Comparison of ENCODE assay signal across 23 cellular contexts in the genomic region with DNA sequence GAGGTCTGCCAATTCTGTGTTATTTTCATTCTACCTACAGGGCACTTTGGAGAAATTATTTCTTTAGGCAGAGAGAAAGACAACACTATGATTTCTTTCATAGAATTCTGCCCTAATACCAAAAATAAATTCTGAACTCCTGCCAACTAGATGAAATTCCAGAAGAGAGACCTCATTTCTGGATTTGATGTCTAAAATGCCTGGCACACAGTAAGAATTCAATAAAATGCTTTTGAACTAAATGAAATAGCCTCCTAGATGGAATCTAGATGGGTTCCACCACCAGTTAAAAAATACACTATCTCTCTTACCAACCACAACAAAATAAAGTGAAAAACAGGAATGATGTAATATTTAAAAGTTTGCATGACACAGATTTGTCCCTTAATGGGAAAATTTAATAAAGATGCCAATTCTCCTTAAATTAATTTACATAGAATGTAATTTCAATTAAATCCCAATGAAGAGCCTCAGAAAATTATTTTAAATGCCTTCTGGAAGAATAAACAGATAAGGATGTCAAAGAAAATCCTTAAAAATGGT.
DNase-seq lines count a peak whose midpoint lies in the region; ATAC-seq and TF ChIP-seq lines count a peak whose summit lies in the region.
"Had no signal": no experiment of that assay in that cellular context is flagged by ENCODE, and none has a peak within 500 bp of the region (broad histone marks: within the 10 kb centered on the region; RNA-seq: fewer than 3 reads in every experiment).

No MANE protein-coding gene starts in this region.

- no peaks in the 10 kb centered on the region for H3K36me3 Mint-ChIP-seq in stimulated activated effector memory CD8-positive, alpha-beta T cell treated with anti-CD3 and anti-CD28 coated beads, Interleukin-12 subunit alpha, Interleukin-12 subunit beta, amount 100 ng/mL, for 72 hours

- TF ChIP-seq CTCF in AG09309 (IDR thresholded peaks at IDR 0.05; ENCODE audit: control insufficient read depth, insufficient read depth, low read depth, low read length, missing control alignments) (no peak), choroid plexus epithelial cell (conservative IDR thresholded peaks at IDR 0.05; ENCODE audit: low read depth, low read length) (no peak), adrenal gland (IDR thresholded peaks at IDR 0.05) (no peak)

- H3K4me3 Mint-ChIP-seq in stimulated activated effector memory CD8-positive, alpha-beta T cell treated with anti-CD3 and anti-CD28 coated beads, Interleukin-12 subunit alpha, Interleukin-12 subunit beta, amount 100 ng/mL, for 72 hours, result no peak overlapping the region
- H3K4me3 Mint-ChIP-seq: activated naive CD8-positive, alpha-beta T cell treated with anti-CD3 and anti-CD28 coated beads, Interleukin-2, amount 50 U/mL, for 24 hours; endodermal cell; stimulated activated naive CD8-positive, alpha-beta T cell treated with anti-CD3 and anti-CD28 coated beads, Interleukin-15, Interleukin-2, amounts not matched to agents 100 ng/mL and 50 ng/mL, for 24 hours; T-helper 17 cell; type B pancreatic cell; WTC11 had no signal

- H3K27ac Mint-ChIP-seq in stimulated activated effector memory CD8-positive, alpha-beta T cell treated with anti-CD3 and anti-CD28 coated beads, Interleukin-12 subunit alpha, Interleukin-12 subunit beta, amount 100 ng/mL, for 72 hours, result no peak overlapping the region
- H3K27ac Mint-ChIP-seq: activated naive CD8-positive, alpha-beta T cell treated with anti-CD3 and anti-CD28 coated beads, Interleukin-2, amount 50 U/mL, for 24 hours; endodermal cell; stimulated activated naive CD8-positive, alpha-beta T cell treated with anti-CD3 and anti-CD28 coated beads, Interleukin-15, Interleukin-2, amounts not matched to agents 100 ng/mL and 50 ng/mL, for 24 hours; T-helper 17 cell; type B pancreatic cell; WTC11 had no signal

- H3K4me3 ChIP-seq in AG09309 (ENCODE audit: control insufficient read depth, low read depth, low read length), result no peak overlapping the region
- H3K4me3 ChIP-seq in choroid plexus epithelial cell (ENCODE audit: low read depth, low read length), result no peak overlapping the region
- H3K4me3 ChIP-seq in adrenal gland, result no peak overlapping the region
- H3K4me3 ChIP-seq: HAP-1, K562, right lobe of liver had no signal

- TF ChIP-seq POLR2A in adrenal gland (IDR thresholded peaks at IDR 0.05), result no peak

- no peak for ATAC-seq in stimulated activated effector memory CD8-positive, alpha-beta T cell treated with anti-CD3 and anti-CD28 coated beads, Interleukin-12 subunit alpha, Interleukin-12 subunit beta, amount 100 ng/mL, for 72 hours
- ATAC-seq: activated naive CD8-positive, alpha-beta T cell treated with anti-CD3 and anti-CD28 coated beads, Interleukin-2, amount 50 U/mL, for 24 hours; K562; left ventricle myocardium superior; right lobe of liver; T-helper 17 cell; WTC11 had no signal

- no peaks in the 10 kb centered on the region for H3K27me3 ChIP-seq in adrenal gland
- H3K27me3 ChIP-seq: right lobe of liver had no signal

- no peak overlapping the region for H3K27ac ChIP-seq in adrenal gland
- H3K27ac ChIP-seq: right lobe of liver had no signal

- H3K4me1 Mint-ChIP-seq in stimulated activated effector memory CD8-positive, alpha-beta T cell treated with anti-CD3 and anti-CD28 coated beads, Interleukin-12 subunit alpha, Interleukin-12 subunit beta, amount 100 ng/mL, for 72 hours, result no peaks in the 10 kb centered on the region
- H3K4me1 Mint-ChIP-seq: activated naive CD8-positive, alpha-beta T cell treated with anti-CD3 and anti-CD28 coated beads, Interleukin-2, amount 50 U/mL, for 24 hours; endodermal cell; T-helper 17 cell; WTC11 had no signal

- intact Hi-C loops in adrenal gland (cut with DNase I), result no loop called here

- H3K4me1 ChIP-seq in adrenal gland (replicated peaks in 1 of 2), result no peaks in the 10 kb centered on the region
- H3K4me1 ChIP-seq: HAP-1, right lobe of liver had no signal

- no peaks in the 10 kb centered on the region for H3K36me3 ChIP-seq in adrenal gland (replicated peaks in 1 of 2)
- H3K36me3 ChIP-seq: HAP-1, right lobe of liver had no signal

- DNase-seq in AG09309 (ENCODE audit: low read depth), result peak; percentile 47
- DNase-seq in LHCN-M2 (ENCODE audit: low read depth), result peak; percentile 36
- DNase-seq in choroid plexus epithelial cell (ENCODE audit: low read depth), result peak; percentile 62
- peak; percentile 22 for DNase-seq in hepatic stellate cell (ENCODE audit: low spot score)
- DNase-seq in stimulated activated effector memory CD8-positive, alpha-beta T cell treated with anti-CD3 and anti-CD28 coated beads, Interleukin-12 subunit alpha, Interleukin-12 subunit beta, amount 100 ng/mL, for 72 hours (ENCODE audit: low spot score in 2 of 2), result no peak
- no peak for DNase-seq in activated effector memory CD4-positive, alpha-beta T cell treated with anti-CD3 and anti-CD28 coated beads, Interleukin-2, amount 50 U/mL, for 16 hours
- no peak for DNase-seq in inferior parietal cortex (ENCODE audit: extremely low spot score)
- DNase-seq in adrenal gland, result no peak
- DNase-seq: ACHN; activated CD8-positive, alpha-beta memory T cell treated with anti-CD3 and anti-CD28 coated beads for 24 hours; activated naive CD8-positive, alpha-beta T cell treated with anti-CD3 and anti-CD28 coated beads, Interleukin-2, amount 50 U/mL, for 24 hours; COR-L47; endodermal cell; left ventricle myocardium superior; NCI-H2029 treated with DMSO at 0.1 percent for 48 hours; occipital lobe; right lobe of liver; T-helper 17 cell had no signal

- H3K9me3 ChIP-seq in adrenal gland (replicated peaks in 1 of 3), result no peaks in the 10 kb centered on the region
- H3K9me3 ChIP-seq: HAP-1, right lobe of liver had no signal

- H3K9me3 Mint-ChIP-seq in stimulated activated effector memory CD8-positive, alpha-beta T cell treated with anti-CD3 and anti-CD28 coated beads, Interleukin-12 subunit alpha, Interleukin-12 subunit beta, amount 100 ng/mL, for 72 hours, result no peaks in the 10 kb centered on the region
- H3K9me3 Mint-ChIP-seq: activated naive CD8-positive, alpha-beta T cell treated with anti-CD3 and anti-CD28 coated beads, Interleukin-2, amount 50 U/mL, for 24 hours; endodermal cell; stimulated activated naive CD8-positive, alpha-beta T cell treated with anti-CD3 and anti-CD28 coated beads, Interleukin-15, Interleukin-2, amounts not matched to agents 100 ng/mL and 50 ng/mL, for 24 hours; type B pancreatic cell; WTC11 had no signal

Comparison
In these comparisons a context has a peak if more than half of its experiments do, and no peak if none do; other contexts are left out.
1. DNase-seq: peak in AG09309 (single experiment), LHCN-M2 (single experiment), choroid plexus epithelial cell (single experiment) and hepatic stellate cell (single experiment); none in stimulated activated effector memory CD8-positive, alpha-beta T cell treated with anti-CD3 and anti-CD28 coated beads, Interleukin-12 subunit alpha, Interleukin-12 subunit beta, amount 100 ng/mL, for 72 hours (0 of 2), activated effector memory CD4-positive, alpha-beta T cell treated with anti-CD3 and anti-CD28 coated beads, Interleukin-2, amount 50 U/mL, for 16 hours (single experiment), inferior parietal cortex (single experiment) and adrenal gland (0 of 7).